11 cellular contexts compared by ENCODE assay signal in the genomic region with DNA sequence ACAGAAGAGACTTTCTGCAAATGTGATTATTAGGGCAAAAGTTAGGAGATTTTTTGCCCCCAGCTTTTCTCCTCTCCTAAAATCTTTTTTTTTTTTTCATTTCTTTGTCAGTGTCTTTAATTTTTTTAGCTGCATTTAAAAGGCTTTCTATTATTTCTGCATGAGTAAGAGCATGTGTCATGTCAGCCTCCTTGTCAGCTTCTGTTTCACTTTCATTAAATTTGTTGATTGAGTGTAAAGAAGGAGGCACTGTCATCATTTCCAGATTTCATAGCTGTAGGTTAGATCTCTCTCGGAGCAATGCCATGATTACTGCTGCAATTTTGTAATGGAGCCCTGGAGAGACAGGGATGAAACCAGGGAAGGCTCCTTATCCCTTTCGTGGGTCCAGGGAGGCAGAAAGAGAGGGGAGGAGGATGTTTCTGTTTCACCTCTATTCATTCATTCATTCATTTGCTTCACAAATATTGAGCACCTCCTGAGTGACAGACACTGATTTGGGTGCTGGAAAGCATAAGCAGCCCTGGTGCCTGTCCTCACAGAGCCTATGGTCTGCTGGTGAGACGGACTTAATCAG. TPM values are rescaled to one million over a fixed set of nuclear protein-coding genes. Genes with fewer than 3 reads are reported as not detected.
DNase-seq lines count a peak whose midpoint lies in the region; ATAC-seq and TF ChIP-seq lines count a peak whose summit lies in the region.
"Had no signal": no experiment of that assay in that cellular context is flagged by ENCODE, and none has a peak within 500 bp of the region (broad histone marks: within the 10 kb centered on the region; RNA-seq: fewer than 3 reads in every experiment).

No MANE protein-coding gene starts in this region.

- no peaks in the 10 kb centered on the region for H3K79me2 ChIP-seq in mammary epithelial cell (ENCODE audit: insufficient read depth, low read length)

- in situ Hi-C loops in mammary epithelial cell (cut with MboI; ENCODE audit: low sequenced_read_pairs in 2 of 2) = no loop called here

- H3K4me3 ChIP-seq in mammary epithelial cell (replicated peaks in 1 of 3; ENCODE audit: insufficient read depth in 1 of 3, low read depth in 2 of 3, low read length in 3 of 3) (no peak overlapping the region), breast epithelium (no peak overlapping the region), ovary (no peak overlapping the region)
- H3K4me3 ChIP-seq: BLaER1, upper lobe of left lung had no signal

- peak overlapping the region; percentile 65 for H3K27ac Mint-ChIP-seq in T-helper 2 cell treated with Interferon-gamma antibody and Interleukin-4, amounts not matched to agents 5 μg/mL and 100 μg/mL, for 36 hours
- peak overlapping the region in 1 of 2 donors; percentile 15 for H3K27ac Mint-ChIP-seq in stimulated activated naive CD8-positive, alpha-beta T cell treated with anti-CD3 and anti-CD28 coated beads, Interleukin-15, amount 100 ng/mL, for 72 hours
- no peak overlapping the region for H3K27ac Mint-ChIP-seq in WTC11

- dilution Hi-C loops in mammary epithelial cell (cut with HindIII; ENCODE audit: low sequenced_read_pairs) = no loop called here

- peaks cover 26% of the 10 kb centered on the region for H3K4me1 Mint-ChIP-seq in T-helper 2 cell treated with Interferon-gamma antibody and Interleukin-4, amounts not matched to agents 5 μg/mL and 100 μg/mL, for 36 hours (ENCODE audit: low read depth)
- H3K4me1 Mint-ChIP-seq in stimulated activated naive CD8-positive, alpha-beta T cell treated with anti-CD3 and anti-CD28 coated beads, Interleukin-15, amount 100 ng/mL, for 72 hours = peaks cover 25% of the 10 kb centered on the region
- H3K4me1 Mint-ChIP-seq in WTC11 = peaks cover 12% of the 10 kb centered on the region

- no peak overlapping the region for H3K9ac ChIP-seq in mammary epithelial cell (ENCODE audit: insufficient read depth, low read length)
- H3K9ac ChIP-seq: BLaER1 had no signal

- H3K36me3 Mint-ChIP-seq in T-helper 2 cell treated with Interferon-gamma antibody and Interleukin-4, amounts not matched to agents 5 μg/mL and 100 μg/mL, for 36 hours (ENCODE audit: low read depth) = no peaks in the 10 kb centered on the region
- no peaks in the 10 kb centered on the region for H3K36me3 Mint-ChIP-seq in WTC11

- 95% methylated on average over 3 of the region's 3 CpGs for WGBS in mammary epithelial cell (ENCODE audit: low coverage, missing lambda C conversion rate)
- WGBS in ovary, 3 donors = 62 to 71% (median 67%) methylated on average over 3 of the region's 3 CpGs

- no peaks in the 10 kb centered on the region for H3K27me3 ChIP-seq in mammary epithelial cell (ENCODE audit: insufficient read depth, low read length)
- H3K27me3 ChIP-seq in breast epithelium = no peaks in the 10 kb centered on the region
- H3K27me3 ChIP-seq in ovary = no peaks in the 10 kb centered on the region
- H3K27me3 ChIP-seq: BLaER1, upper lobe of left lung had no signal

- peak overlapping the region; percentile 60 for H3K4me3 Mint-ChIP-seq in T-helper 2 cell treated with Interferon-gamma antibody and Interleukin-4, amounts not matched to agents 5 μg/mL and 100 μg/mL, for 36 hours
- peak overlapping the region; percentile 70 to 71 for H3K4me3 Mint-ChIP-seq in stimulated activated naive CD8-positive, alpha-beta T cell treated with anti-CD3 and anti-CD28 coated beads, Interleukin-15, amount 100 ng/mL, for 72 hours
- H3K4me3 Mint-ChIP-seq in WTC11 = no peak overlapping the region

- intact Hi-C loops in mammary epithelial cell (cut with micrococcal nuclease) (no loop called here), breast epithelium (cut with DNase I; ENCODE audit: low total_unique reads) (no loop called here), ovary (cut with DNase I) (no loop called here)

- no peaks in the 10 kb centered on the region for H4K20me1 ChIP-seq in mammary epithelial cell (ENCODE audit: insufficient read depth, low read length)
- H4K20me1 ChIP-seq: BLaER1 had no signal

- H3K9me3 Mint-ChIP-seq in T-helper 2 cell treated with Interferon-gamma antibody and Interleukin-4, amounts not matched to agents 5 μg/mL and 100 μg/mL, for 36 hours = no peaks in the 10 kb centered on the region
- H3K9me3 Mint-ChIP-seq in stimulated activated naive CD8-positive, alpha-beta T cell treated with anti-CD3 and anti-CD28 coated beads, Interleukin-15, amount 100 ng/mL, for 72 hours = no peaks in the 10 kb centered on the region
- H3K9me3 Mint-ChIP-seq in WTC11 = no peaks in the 10 kb centered on the region

- CTCF ChIA-PET in mammary epithelial cell (lab: Charles Lee; ENCODE audit: low non-redundant PET) (no interaction called here), WTC11 (lab: Charles Lee) (interaction anchor here (0.7 to 1.3 kb wide), 2 partner anchors 32 to 220 kb away, joined by 3 read pairs; no protein-coding TSS in a partner anchor)

- ATAC-seq in HG02885 (IDR thresholded peaks at IDR 0.05; ENCODE audit: poor library complexity, unreplicated experiment) (peak; percentile 98), WTC11 (no peak)
- ATAC-seq in stimulated activated naive CD8-positive, alpha-beta T cell treated with anti-CD3 and anti-CD28 coated beads, Interleukin-15, amount 100 ng/mL, for 72 hours = peak; percentile 89

- TF ChIP-seq POLR2A in breast epithelium (IDR thresholded peaks at IDR 0.05) (no peak), ovary (IDR thresholded peaks at IDR 0.05) (no peak)

- no peak overlapping the region for H2AFZ ChIP-seq in mammary epithelial cell (ENCODE audit: low read depth, low read length)

- POLR2A ChIA-PET in WTC11 (lab: Charles Lee) = no interaction called here

- H3K36me3 ChIP-seq in mammary epithelial cell (ENCODE audit: insufficient read depth, low read length) (no peaks in the 10 kb centered on the region), breast epithelium (no peaks in the 10 kb centered on the region), ovary (no peaks in the 10 kb centered on the region)
- H3K36me3 ChIP-seq: BLaER1, upper lobe of left lung had no signal

- no peak overlapping the region for H3K27ac ChIP-seq in mammary epithelial cell (ENCODE audit: insufficient read depth, low read depth, low read length)
- H3K27ac ChIP-seq in breast epithelium = no peak overlapping the region
- H3K27ac ChIP-seq in ovary = no peak overlapping the region
- H3K27ac ChIP-seq: BLaER1, upper lobe of left lung had no signal

- H3K4me2 ChIP-seq in mammary epithelial cell (ENCODE audit: insufficient read depth, low read depth, low read length) = no peak overlapping the region
- H3K4me2 ChIP-seq: BLaER1 had no signal

- no peak for TF ChIP-seq CTCF in mammary epithelial cell (conservative IDR thresholded peaks at IDR 0.05 in 1 of 2, IDR thresholded peaks at IDR 0.05 in 1 of 2; ENCODE audit: extremely low read depth in 1 of 2, insufficient read depth in 1 of 2, low read depth in 1 of 2, low read length in 2 of 2)
- TF ChIP-seq CTCF in breast epithelium (IDR thresholded peaks at IDR 0.05) = no peak
- TF ChIP-seq CTCF in ovary (IDR thresholded peaks at IDR 0.05) = no peak
- TF ChIP-seq CTCF in WTC11 (IDR thresholded peaks at IDR 0.05) = no peak

- H3K9me3 ChIP-seq in mammary epithelial cell (replicated peaks; ENCODE audit: insufficient read depth, low read length) = no peaks in the 10 kb centered on the region
- no peaks in the 10 kb centered on the region for H3K9me3 ChIP-seq in breast epithelium
- H3K9me3 ChIP-seq in ovary = no peaks in the 10 kb centered on the region
- H3K9me3 ChIP-seq: BLaER1, upper lobe of left lung had no signal

- peaks cover 85% of the 10 kb centered on the region for H3K27me3 Mint-ChIP-seq in T-helper 2 cell treated with Interferon-gamma antibody and Interleukin-4, amounts not matched to agents 5 μg/mL and 100 μg/mL, for 36 hours (ENCODE audit: low read depth)
- no peaks in the 10 kb centered on the region for H3K27me3 Mint-ChIP-seq in stimulated activated naive CD8-positive, alpha-beta T cell treated with anti-CD3 and anti-CD28 coated beads, Interleukin-15, amount 100 ng/mL, for 72 hours
- no peaks in the 10 kb centered on the region for H3K27me3 Mint-ChIP-seq in WTC11 (ENCODE audit: low read depth)

- peaks cover 10% of the 10 kb centered on the region for H3K4me1 ChIP-seq in mammary epithelial cell (ENCODE audit: insufficient read depth, low read length)
- H3K4me1 ChIP-seq in breast epithelium = no peaks in the 10 kb centered on the region
- H3K4me1 ChIP-seq in ovary (ENCODE audit: insufficient read depth) = no peaks in the 10 kb centered on the region
- H3K4me1 ChIP-seq: BLaER1 had no signal

- DNase-seq in mammary epithelial cell (peak; percentile 15), breast epithelium (ENCODE audit: low spot score in 2 of 2) (no peak), ovary (no peak), activated gamma-delta T cell treated with Interleukin-2 at 50 U/mL for 16 hours (no peak), WTC11 (ENCODE audit: low spot score) (no peak)
- DNase-seq in T-helper 2 cell treated with Interferon-gamma antibody and Interleukin-4, amounts not matched to agents 5 μg/mL and 100 μg/mL, for 36 hours (ENCODE audit: low spot score) = peak; percentile 23
- no peak for DNase-seq in stimulated activated naive CD8-positive, alpha-beta T cell treated with anti-CD3 and anti-CD28 coated beads, Interleukin-15, amount 100 ng/mL, for 72 hours
- DNase-seq: activated CD4-positive, alpha-beta T cell treated with anti-CD3 and anti-CD28 coated beads, Interleukin-2, amount 50 U/mL, for 48 hours; upper lobe of left lung had no signal

- TF ChIP-seq EP300 in ovary (IDR thresholded peaks at IDR 0.05) = no peak

- BruUV-seq in mammary epithelial cell (replicated peaks; lab: Mats Ljungman, UMichigan) = no TSS peak

TF ChIP-seq in WTC11, 78 proteins besides CTCF, POLR2A, EP300 and RAD21:
- no peak for TF ChIP-seq NR3C1 (CRISPR knock-in tag; conservative IDR thresholded peaks at IDR 0.05; ENCODE audit: low read depth)
TF ChIP-seq in WTC11: peak in this region for 0.

RNA-seq across cellular contexts. Expression of a gene that starts 13.3 kb away (rescaled TPM):
- total RNA-seq in mammary epithelial cell = 10 to 100 TPM; 24.9 to 37.3 TPM
- 12.6 TPM for polyA plus RNA-seq in mammary epithelial cell
- 16.0 TPM for polyA minus RNA-seq in mammary epithelial cell
- 100 to 1,000 TPM in 1 of 3 donors, 10 to 100 TPM in 2; 66.5 to 114 (median 80.1) TPM for total RNA-seq in breast epithelium
- total RNA-seq in ovary = 10 to 100 TPM; 31.4 to 90.0 (median 39.1) TPM
- 10 to 100 TPM; 15.6 to 22.5 TPM for polyA plus RNA-seq in ovary
- 12.4 to 14.0 TPM (median 13.2 TPM) in 3 replicates for total RNA-seq in WTC11 (2021)

Comparison
In these comparisons a context has a peak if more than half of its experiments do, and no peak if none do; other contexts are left out.
1. DNase-seq: peak in mammary epithelial cell (single experiment) and T-helper 2 cell treated with Interferon-gamma antibody and Interleukin-4, amounts not matched to agents 5 μg/mL and 100 μg/mL, for 36 hours (single experiment); none in breast epithelium (0 of 2), stimulated activated naive CD8-positive, alpha-beta T cell treated with anti-CD3 and anti-CD28 coated beads, Interleukin-15, amount 100 ng/mL, for 72 hours (0 of 2), ovary (0 of 5), activated gamma-delta T cell treated with Interleukin-2 at 50 U/mL for 16 hours (single experiment) and WTC11 (single experiment).